In the genomic region with DNA sequence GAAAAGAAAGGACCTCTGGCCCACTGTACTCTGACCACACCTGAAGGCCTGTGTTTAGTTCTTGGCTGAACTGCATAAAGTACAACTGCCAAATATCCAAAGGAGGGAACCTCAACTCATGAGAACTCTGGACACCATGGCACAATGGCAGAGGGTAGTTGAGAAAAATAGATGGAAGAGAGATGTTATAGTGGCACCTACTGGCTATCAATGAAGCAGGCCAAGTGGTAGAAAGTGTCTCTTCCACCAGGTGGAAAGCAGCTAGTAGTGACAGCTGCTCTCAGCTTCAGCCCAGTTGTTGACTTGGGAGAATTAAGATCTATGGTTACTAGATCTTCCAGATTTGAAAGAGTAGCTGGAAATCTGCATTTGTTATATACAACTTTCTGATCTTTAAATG, we compare ENCODE assay signal across 12 cellular contexts. TPM values are rescaled to one million over a fixed set of nuclear protein-coding genes. Genes with fewer than 3 reads are reported as not detected.
DNase-seq lines count a peak whose midpoint lies in the region; ATAC-seq and TF ChIP-seq lines count a peak whose summit lies in the region.
"Had no signal": no experiment of that assay in that cellular context is flagged by ENCODE, and none has a peak within 500 bp of the region (broad histone marks: within the 10 kb centered on the region; RNA-seq: fewer than 3 reads in every experiment).

No MANE protein-coding gene starts in this region.

- H3K4me3 ChIP-seq in transverse colon (no peak overlapping the region), Caco-2 (ENCODE audit: low read depth, low read length) (no peak overlapping the region)

- no peak for TF ChIP-seq EP300 in transverse colon (IDR thresholded peaks at IDR 0.05; ENCODE audit: low read depth)

- no peaks in the 10 kb centered on the region for H3K9me3 ChIP-seq in transverse colon
- no peaks in the 10 kb centered on the region for H3K9me3 ChIP-seq in Caco-2

- peaks cover 0 to 5% (median 0%) of the 10 kb centered on the region in 4 donors for H3K36me3 ChIP-seq in transverse colon
- no peaks in the 10 kb centered on the region for H3K36me3 ChIP-seq in Caco-2 (ENCODE audit: control insufficient read depth, insufficient read depth, low read length)

- no peak overlapping the region for H3K27ac ChIP-seq in transverse colon

- CTCF ChIA-PET in Caco-2 (lab: Charles Lee) = interaction anchor here (0.6 to 0.9 kb wide), 3 partner anchors 8 to 195 kb away, joined by 3 to 5 read pairs (median 3); a partner anchor contains a TSS

- intact Hi-C loops in dendritic cell treated with granulocyte-macrophage colony-stimulating factor and Interleukin-4, amounts not matched to agents 40 ng/mL and 50 ng/mL, for 4 days (cut with micrococcal nuclease) = loop anchor here (1.0 to 10.0 kb wide), 2 partner anchors 175 to 367 kb away; a partner anchor contains a TSS
- intact Hi-C loops in transverse colon (cut with DNase I; ENCODE audit: low total_unique reads) (no loop called here), Caco-2 (cut with micrococcal nuclease; ENCODE audit: unreplicated experiment) (no loop called here)

- ATAC-seq in activated naive CD8-positive, alpha-beta T cell treated with anti-CD3 and anti-CD28 coated beads, Interleukin-2, amount 50 U/mL, for 24 hours = no peak
- no peak for ATAC-seq in GM19395 (IDR thresholded peaks at IDR 0.05; ENCODE audit: unreplicated experiment)

- peaks cover 71% of the 10 kb centered on the region for H3K4me1 Mint-ChIP-seq in activated naive CD8-positive, alpha-beta T cell (ENCODE audit: low read depth)
- H3K4me1 Mint-ChIP-seq in activated naive CD8-positive, alpha-beta T cell treated with anti-CD3 and anti-CD28 coated beads, Interleukin-2, amount 50 U/mL, for 24 hours = peaks cover 68% of the 10 kb centered on the region
- peaks cover 51% of the 10 kb centered on the region for H3K4me1 Mint-ChIP-seq in dendritic cell treated with granulocyte-macrophage colony-stimulating factor and Interleukin-4, amounts not matched to agents 40 ng/mL and 50 ng/mL, for 4 days (ENCODE audit: low read depth)
- peaks cover under 1% of the 10 kb centered on the region for H3K4me1 Mint-ChIP-seq in Caco-2 (ENCODE audit: low read depth, unreplicated experiment)

- in situ Hi-C loops in transverse colon (cut with MboI; ENCODE audit: low pct_ligation_motif_present in 1 of 4, low pct_unique_long_range_greater_than_20kb in 1 of 4, low sequenced_read_pairs in 3 of 4) = loop anchor here (25.0 kb wide), 2 partner anchors 186 to 364 kb away; a partner anchor contains a TSS

- no peak for DNase-seq in activated naive CD8-positive, alpha-beta T cell treated with anti-CD3 and anti-CD28 coated beads, Interleukin-2, amount 50 U/mL, for 24 hours
- DNase-seq in NCI-H2196 (lab: John Stamatoyannopoulos, UW; ENCODE audit: unreplicated experiment) (peak; percentile 35), transverse colon (no peak), Caco-2 (no peak), NCI-H1105 treated with DMSO at 0.1 percent for 48 hours (lab: John Stamatoyannopoulos, UW) (no peak)
- DNase-seq: activated CD4-positive, alpha-beta T cell treated with anti-CD3 and anti-CD28 coated beads, Interleukin-2, amount 10 ng/mL, durations not matched to agents 24 days and 14 days; immature natural killer cell; NCI-H774; stimulated activated CD4-positive, alpha-beta T cell treated with anti-CD3 and anti-CD28 coated beads, Interleukin-12 subunit alpha, Interleukin-12 subunit beta, amount 100 ng/mL, for 4 hours had no signal

- H3K4me1 ChIP-seq in transverse colon (peaks cover 7 to 31% (median 21%) of the 10 kb centered on the region in 4 donors), Caco-2 (no peaks in the 10 kb centered on the region; the same call in 1 of the 2 replicates)

- BruUV-seq in Caco-2 (replicated peaks; lab: Mats Ljungman, UMichigan) = no TSS peak

- peak overlapping the region; percentile 9 for H3K4me3 Mint-ChIP-seq in activated naive CD8-positive, alpha-beta T cell
- H3K4me3 Mint-ChIP-seq in activated naive CD8-positive, alpha-beta T cell treated with anti-CD3 and anti-CD28 coated beads, Interleukin-2, amount 50 U/mL, for 24 hours = no peak overlapping the region
- no peak overlapping the region for H3K4me3 Mint-ChIP-seq in dendritic cell treated with granulocyte-macrophage colony-stimulating factor and Interleukin-4, amounts not matched to agents 40 ng/mL and 50 ng/mL, for 4 days
- H3K4me3 Mint-ChIP-seq in Caco-2 (ENCODE audit: unreplicated experiment) = no peak overlapping the region
- H3K4me3 Mint-ChIP-seq: activated CD4-positive, alpha-beta T cell treated with anti-CD3 and anti-CD28 coated beads, Interleukin-2, amount 10 ng/mL, durations not matched to agents 24 days and 14 days; immature natural killer cell had no signal

- no peak for TF ChIP-seq POLR2A in transverse colon (IDR thresholded peaks at IDR 0.05)

- peaks cover 5% of the 10 kb centered on the region for H3K36me3 Mint-ChIP-seq in activated naive CD8-positive, alpha-beta T cell
- H3K36me3 Mint-ChIP-seq in activated naive CD8-positive, alpha-beta T cell treated with anti-CD3 and anti-CD28 coated beads, Interleukin-2, amount 50 U/mL, for 24 hours (ENCODE audit: low read depth) = peaks cover 41% of the 10 kb centered on the region
- H3K36me3 Mint-ChIP-seq in dendritic cell treated with granulocyte-macrophage colony-stimulating factor and Interleukin-4, amounts not matched to agents 40 ng/mL and 50 ng/mL, for 4 days (ENCODE audit: low read depth) = peaks cover 79% of the 10 kb centered on the region
- peaks cover 14% of the 10 kb centered on the region for H3K36me3 Mint-ChIP-seq in Caco-2 (ENCODE audit: insufficient read depth, unreplicated experiment)

- H3K27me3 Mint-ChIP-seq in activated naive CD8-positive, alpha-beta T cell = no peaks in the 10 kb centered on the region
- no peaks in the 10 kb centered on the region for H3K27me3 Mint-ChIP-seq in activated naive CD8-positive, alpha-beta T cell treated with anti-CD3 and anti-CD28 coated beads, Interleukin-2, amount 50 U/mL, for 24 hours
- H3K27me3 Mint-ChIP-seq in dendritic cell treated with granulocyte-macrophage colony-stimulating factor and Interleukin-4, amounts not matched to agents 40 ng/mL and 50 ng/mL, for 4 days = peaks cover 6% of the 10 kb centered on the region
- H3K27me3 Mint-ChIP-seq in Caco-2 (ENCODE audit: insufficient read depth, unreplicated experiment) = no peaks in the 10 kb centered on the region

- no peaks in the 10 kb centered on the region for H3K27me3 ChIP-seq in transverse colon
- no peaks in the 10 kb centered on the region for H3K27me3 ChIP-seq in Caco-2 (replicated peaks; ENCODE audit: control insufficient read depth, insufficient read depth, low read length)

- POLR2A ChIA-PET in Caco-2 (lab: Charles Lee) = no interaction called here

- TF ChIP-seq CTCF in transverse colon (IDR thresholded peaks at IDR 0.05) = peak in 3 of 5 experiments; percentile 24 to 36 (median 29)
- peak in 1 of 2 experiments; percentile 17 for TF ChIP-seq CTCF in Caco-2 (IDR thresholded peaks at IDR 0.05; ENCODE audit: insufficient read depth in 1 of 2, low read depth in 1 of 2, low read length in 1 of 2, severe bottlenecking in 1 of 2, unreplicated experiment in 1 of 2)

- H3K9me3 Mint-ChIP-seq in activated naive CD8-positive, alpha-beta T cell (ENCODE audit: low read depth) = no peaks in the 10 kb centered on the region
- no peaks in the 10 kb centered on the region for H3K9me3 Mint-ChIP-seq in activated naive CD8-positive, alpha-beta T cell treated with anti-CD3 and anti-CD28 coated beads, Interleukin-2, amount 50 U/mL, for 24 hours
- H3K9me3 Mint-ChIP-seq in dendritic cell treated with granulocyte-macrophage colony-stimulating factor and Interleukin-4, amounts not matched to agents 40 ng/mL and 50 ng/mL, for 4 days = no peaks in the 10 kb centered on the region
- no peaks in the 10 kb centered on the region for H3K9me3 Mint-ChIP-seq in Caco-2 (ENCODE audit: unreplicated experiment)
- H3K9me3 Mint-ChIP-seq: activated CD4-positive, alpha-beta T cell treated with anti-CD3 and anti-CD28 coated beads, Interleukin-2, amount 10 ng/mL, durations not matched to agents 24 days and 14 days; immature natural killer cell had no signal

- peak overlapping the region; percentile 54 for H3K27ac Mint-ChIP-seq in activated naive CD8-positive, alpha-beta T cell
- H3K27ac Mint-ChIP-seq in activated naive CD8-positive, alpha-beta T cell treated with anti-CD3 and anti-CD28 coated beads, Interleukin-2, amount 50 U/mL, for 24 hours = no peak overlapping the region
- H3K27ac Mint-ChIP-seq in dendritic cell treated with granulocyte-macrophage colony-stimulating factor and Interleukin-4, amounts not matched to agents 40 ng/mL and 50 ng/mL, for 4 days = peak overlapping the region; percentile 52
- H3K27ac Mint-ChIP-seq in Caco-2 (ENCODE audit: unreplicated experiment) = no peak overlapping the region
- H3K27ac Mint-ChIP-seq: activated CD4-positive, alpha-beta T cell treated with anti-CD3 and anti-CD28 coated beads, Interleukin-2, amount 10 ng/mL, durations not matched to agents 24 days and 14 days had no signal

RNA-seq across cellular contexts. Expression of a gene that starts 3.2 kb away (rescaled TPM):
- 10 to 100 TPM in 1 of 4 donors, 1 to 10 TPM in 3; 1.2 to 36.3 (median 5.9) TPM for total RNA-seq in transverse colon
- 9.5 and 10.2 TPM in 2 replicates for total RNA-seq in Caco-2 (2022)

RNA-seq across cellular contexts. Expression of a gene that starts 3.4 kb away (rescaled TPM):
- total RNA-seq in transverse colon = 1 to 10 TPM in 2 of 4 donors, not detected in 2; 1.4 to 1.7 TPM
- total RNA-seq in Caco-2 (2022) = 3.1 and 3.4 TPM in 2 replicates

RNA-seq across cellular contexts. Expression of a gene that starts 7.3 kb away (rescaled TPM):
- total RNA-seq in transverse colon (100 to 1,000 TPM in 3 of 4 donors, 10 to 100 TPM in 1; 60.2 to 439 (median 238) TPM), Caco-2 (2022) (59.1 and 68.6 TPM in 2 replicates)

RNA-seq across cellular contexts. Expression of a gene that starts 7.7 kb away (rescaled TPM):
- 10 to 100 TPM in 3 of 4 donors, 1 to 10 TPM in 1; 9.8 to 41.1 (median 16.9) TPM for total RNA-seq in transverse colon
- 7.7 and 9.8 TPM in 2 replicates for total RNA-seq in Caco-2 (2022)

Comparison
In these comparisons a context has a peak if more than half of its experiments do, and no peak if none do; other contexts are left out.
1. H3K27ac Mint-ChIP-seq: peak in activated naive CD8-positive, alpha-beta T cell (single experiment) and dendritic cell treated with granulocyte-macrophage colony-stimulating factor and Interleukin-4, amounts not matched to agents 40 ng/mL and 50 ng/mL, for 4 days (single experiment); none in activated naive CD8-positive, alpha-beta T cell treated with anti-CD3 and anti-CD28 coated beads, Interleukin-2, amount 50 U/mL, for 24 hours (single experiment) and Caco-2 (single experiment).